Comparison of ENCODE assay signal across 1 cellular context in the genomic region with DNA sequence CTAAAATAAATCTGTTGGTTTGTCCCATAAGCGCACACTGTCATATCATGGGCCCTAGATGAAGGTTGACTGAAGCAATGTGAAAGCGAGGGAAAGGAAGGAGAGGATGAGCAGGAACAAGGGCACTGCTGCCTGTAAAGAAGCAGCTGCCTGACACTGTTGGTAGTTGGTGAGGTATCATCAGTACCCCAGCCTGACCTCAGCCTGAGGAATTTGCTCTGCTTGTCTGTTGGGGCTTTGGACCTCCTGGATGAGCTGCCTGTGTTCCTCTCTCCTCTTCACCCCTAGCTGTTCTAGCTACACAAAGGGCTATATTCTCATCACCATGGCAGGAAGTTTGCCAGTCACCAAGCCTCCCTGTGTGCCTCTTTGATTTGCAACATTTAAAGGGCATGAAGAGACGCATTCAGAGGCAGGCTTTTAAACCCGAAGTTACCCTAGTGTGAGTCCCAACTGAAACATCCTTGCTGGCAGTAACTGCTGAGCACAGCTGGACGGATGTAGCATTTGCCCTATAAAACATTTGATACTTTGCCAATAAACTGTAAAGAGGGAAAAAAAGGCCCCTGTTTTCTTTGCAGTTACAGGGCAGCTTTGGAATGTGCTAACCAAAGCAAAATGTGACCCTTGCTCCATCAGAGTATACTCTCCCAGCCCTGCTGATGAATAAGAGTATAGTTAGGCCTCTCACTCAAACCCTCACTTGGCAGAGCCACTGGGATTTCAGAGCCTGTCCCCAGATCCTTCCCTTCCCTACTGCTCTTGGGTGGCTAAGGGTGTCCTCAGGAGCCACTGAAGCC.
TF ChIP-seq lines count a peak whose summit lies in the region.

No MANE protein-coding gene starts in this region.

TF ChIP-seq in HEK293, 187 proteins besides CTCF, POLR2A, EP300 and RAD21 (continued from another document):
- TF ChIP-seq, protein P1, sequence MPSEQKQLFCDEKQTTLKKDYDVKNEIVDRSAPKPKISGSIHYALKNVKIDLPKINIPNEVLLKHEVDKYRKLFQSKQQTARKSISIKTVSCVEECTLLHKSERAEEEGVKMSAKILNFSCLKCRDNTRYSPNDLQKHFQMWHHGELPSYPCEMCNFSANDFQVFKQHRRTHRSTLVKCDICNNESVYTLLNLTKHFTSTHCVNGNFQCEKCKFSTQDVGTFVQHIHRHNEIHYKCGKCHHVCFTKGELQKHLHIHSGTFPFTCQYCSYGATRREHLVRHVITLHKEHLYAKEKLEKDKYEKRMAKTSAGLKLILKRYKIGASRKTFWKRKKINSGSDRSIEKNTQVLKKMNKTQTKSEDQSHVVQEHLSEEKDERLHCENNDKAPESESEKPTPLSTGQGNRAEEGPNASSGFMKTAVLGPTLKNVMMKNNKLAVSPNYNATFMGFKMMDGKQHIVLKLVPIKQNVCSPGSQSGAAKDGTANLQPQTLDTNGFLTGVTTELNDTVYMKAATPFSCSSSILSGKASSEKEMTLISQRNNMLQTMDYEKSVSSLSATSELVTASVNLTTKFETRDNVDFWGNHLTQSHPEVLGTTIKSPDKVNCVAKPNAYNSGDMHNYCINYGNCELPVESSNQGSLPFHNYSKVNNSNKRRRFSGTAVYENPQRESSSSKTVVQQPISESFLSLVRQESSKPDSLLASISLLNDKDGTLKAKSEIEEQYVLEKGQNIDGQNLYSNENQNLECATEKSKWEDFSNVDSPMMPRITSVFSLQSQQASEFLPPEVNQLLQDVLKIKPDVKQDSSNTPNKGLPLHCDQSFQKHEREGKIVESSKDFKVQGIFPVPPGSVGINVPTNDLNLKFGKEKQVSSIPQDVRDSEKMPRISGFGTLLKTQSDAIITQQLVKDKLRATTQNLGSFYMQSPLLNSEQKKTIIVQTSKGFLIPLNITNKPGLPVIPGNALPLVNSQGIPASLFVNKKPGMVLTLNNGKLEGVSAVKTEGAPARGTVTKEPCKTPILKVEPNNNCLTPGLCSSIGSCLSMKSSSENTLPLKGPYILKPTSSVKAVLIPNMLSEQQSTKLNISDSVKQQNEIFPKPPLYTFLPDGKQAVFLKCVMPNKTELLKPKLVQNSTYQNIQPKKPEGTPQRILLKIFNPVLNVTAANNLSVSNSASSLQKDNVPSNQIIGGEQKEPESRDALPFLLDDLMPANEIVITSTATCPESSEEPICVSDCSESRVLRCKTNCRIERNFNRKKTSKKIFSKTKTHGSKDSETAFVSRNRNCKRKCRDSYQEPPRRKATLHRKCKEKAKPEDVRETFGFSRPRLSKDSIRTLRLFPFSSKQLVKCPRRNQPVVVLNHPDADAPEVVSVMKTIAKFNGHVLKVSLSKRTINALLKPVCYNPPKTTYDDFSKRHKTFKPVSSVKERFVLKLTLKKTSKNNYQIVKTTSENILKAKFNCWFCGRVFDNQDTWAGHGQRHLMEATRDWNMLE (tag by site-specific recombination; conservative IDR thresholded peaks at IDR 0.05; ENCODE audit: low read depth) = no peak
- peak; percentile 60; the same call in 1 of the 2 replicates for TF ChIP-seq TRIM28 (IDR thresholded peaks at IDR 0.05; ENCODE audit: borderline replicate concordance, low read length)
- TF ChIP-seq ZNF76 (tag by site-specific recombination; IDR thresholded peaks at IDR 0.05; ENCODE audit: borderline replicate concordance, low read depth) = no peak
- TF ChIP-seq ZNF843 (tag by site-specific recombination; IDR thresholded peaks at IDR 0.05) = 0 out of 2 replicates have a peak, but pooled peaks have one; percentile 45
- TF ChIP-seq HOXD13 (CRISPR knock-in tag; IDR thresholded peaks at IDR 0.05; ENCODE audit: borderline replicate concordance) = no peak
- TF ChIP-seq, protein P2, sequence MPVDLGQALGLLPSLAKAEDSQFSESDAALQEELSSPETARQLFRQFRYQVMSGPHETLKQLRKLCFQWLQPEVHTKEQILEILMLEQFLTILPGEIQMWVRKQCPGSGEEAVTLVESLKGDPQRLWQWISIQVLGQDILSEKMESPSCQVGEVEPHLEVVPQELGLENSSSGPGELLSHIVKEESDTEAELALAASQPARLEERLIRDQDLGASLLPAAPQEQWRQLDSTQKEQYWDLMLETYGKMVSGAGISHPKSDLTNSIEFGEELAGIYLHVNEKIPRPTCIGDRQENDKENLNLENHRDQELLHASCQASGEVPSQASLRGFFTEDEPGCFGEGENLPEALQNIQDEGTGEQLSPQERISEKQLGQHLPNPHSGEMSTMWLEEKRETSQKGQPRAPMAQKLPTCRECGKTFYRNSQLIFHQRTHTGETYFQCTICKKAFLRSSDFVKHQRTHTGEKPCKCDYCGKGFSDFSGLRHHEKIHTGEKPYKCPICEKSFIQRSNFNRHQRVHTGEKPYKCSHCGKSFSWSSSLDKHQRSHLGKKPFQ (tag by site-specific recombination; IDR thresholded peaks at IDR 0.05) = peak; percentile 60; the same call in 1 of the 2 replicates
- TF ChIP-seq MZF1 (tag by site-specific recombination; IDR thresholded peaks at IDR 0.05; ENCODE audit: borderline replicate concordance) = peak; percentile 28; the same call in 1 of the 2 replicates
- peak; percentile 55; the same call in 1 of the 2 replicates for TF ChIP-seq ZNF660 (tag by site-specific recombination; IDR thresholded peaks at IDR 0.05)
- peak; percentile 97 for TF ChIP-seq ZNF549 (tag by site-specific recombination; IDR thresholded peaks at IDR 0.05)
- TF ChIP-seq, protein P3, sequence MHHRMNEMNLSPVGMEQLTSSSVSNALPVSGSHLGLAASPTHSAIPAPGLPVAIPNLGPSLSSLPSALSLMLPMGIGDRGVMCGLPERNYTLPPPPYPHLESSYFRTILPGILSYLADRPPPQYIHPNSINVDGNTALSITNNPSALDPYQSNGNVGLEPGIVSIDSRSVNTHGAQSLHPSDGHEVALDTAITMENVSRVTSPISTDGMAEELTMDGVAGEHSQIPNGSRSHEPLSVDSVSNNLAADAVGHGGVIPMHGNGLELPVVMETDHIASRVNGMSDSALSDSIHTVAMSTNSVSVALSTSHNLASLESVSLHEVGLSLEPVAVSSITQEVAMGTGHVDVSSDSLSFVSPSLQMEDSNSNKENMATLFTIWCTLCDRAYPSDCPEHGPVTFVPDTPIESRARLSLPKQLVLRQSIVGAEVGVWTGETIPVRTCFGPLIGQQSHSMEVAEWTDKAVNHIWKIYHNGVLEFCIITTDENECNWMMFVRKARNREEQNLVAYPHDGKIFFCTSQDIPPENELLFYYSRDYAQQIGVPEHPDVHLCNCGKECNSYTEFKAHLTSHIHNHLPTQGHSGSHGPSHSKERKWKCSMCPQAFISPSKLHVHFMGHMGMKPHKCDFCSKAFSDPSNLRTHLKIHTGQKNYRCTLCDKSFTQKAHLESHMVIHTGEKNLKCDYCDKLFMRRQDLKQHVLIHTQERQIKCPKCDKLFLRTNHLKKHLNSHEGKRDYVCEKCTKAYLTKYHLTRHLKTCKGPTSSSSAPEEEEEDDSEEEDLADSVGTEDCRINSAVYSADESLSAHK (tag by site-specific recombination; IDR thresholded peaks at IDR 0.05) = peak; percentile 42; the same call in 1 of the 2 replicates
- peak; percentile 59; the same call in 1 of the 2 replicates for TF ChIP-seq ZXDB (tag by site-specific recombination; IDR thresholded peaks at IDR 0.05)
- TF ChIP-seq ZIC2 (tag by site-specific recombination; IDR thresholded peaks at IDR 0.05) = peak; percentile 88
